1 cellular context compared by ENCODE assay signal in genomic region chr14:105447651-105448640, GRCh38.
TF ChIP-seq lines count a peak whose summit lies in the region.

No MANE protein-coding gene starts in this region.

TF ChIP-seq in HepG2, 621 proteins besides CTCF, POLR2A, EP300 and RAD21:
- peak; percentile 67 for TF ChIP-seq AGO2 (optimal IDR thresholded peaks at IDR 0.05; ENCODE audit: low read depth, low read length)
- no peak for TF ChIP-seq FOXP4 (CRISPR knock-in tag; IDR thresholded peaks at IDR 0.05)
- TF ChIP-seq ZNF234 (CRISPR knock-in tag; conservative IDR thresholded peaks at IDR 0.05): no peak
- no peak for TF ChIP-seq THYN1 (CRISPR knock-in tag; IDR thresholded peaks at IDR 0.05; ENCODE audit: borderline replicate concordance, low read depth)
- TF ChIP-seq ZNF792 (CRISPR knock-in tag; IDR thresholded peaks at IDR 0.05): no peak
- TF ChIP-seq ELF4 (CRISPR knock-in tag; IDR thresholded peaks at IDR 0.05; ENCODE audit: borderline replicate concordance): no peak
- TF ChIP-seq ZNF605 (CRISPR knock-in tag; IDR thresholded peaks at IDR 0.05): 0 out of 2 replicates have a peak, but pooled peaks have one; percentile 24
TF ChIP-seq in HepG2: peak in this region for 2.
